Comparison of ENCODE assay signal across 27 cellular contexts in the genomic region with DNA sequence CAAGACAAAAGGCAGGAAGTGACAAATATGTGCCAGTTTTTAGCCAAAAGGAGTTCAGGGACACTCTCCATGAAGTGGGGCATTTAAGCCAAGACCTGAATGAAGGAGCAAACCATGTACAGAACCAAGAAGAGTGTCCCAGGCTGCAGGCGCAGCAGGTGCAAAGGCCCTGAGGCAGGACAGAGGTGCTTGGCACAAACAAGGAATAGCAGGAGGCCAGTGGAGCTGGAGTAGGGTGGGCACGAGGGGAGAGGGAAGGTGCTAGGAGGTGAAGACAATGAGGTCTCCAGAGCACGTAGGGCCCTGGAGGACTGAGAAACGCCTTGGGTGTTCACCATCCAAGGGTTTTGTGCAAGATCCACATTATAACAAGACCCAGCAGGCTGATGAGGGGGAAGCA.
"Had no signal": no experiment of that assay in that cellular context is flagged by ENCODE, and none has a peak within 500 bp of the region (broad histone marks: within the 10 kb centered on the region; RNA-seq: fewer than 3 reads in every experiment).

No MANE protein-coding gene starts in this region.

- H3K4me1 ChIP-seq: adrenal gland, breast epithelium had no signal

- H3K27ac ChIP-seq: adrenal gland, breast epithelium, SK-N-MC, WERI-Rb-1 had no signal

- H3K36me3 ChIP-seq: adrenal gland, breast epithelium, WERI-Rb-1 had no signal

- H3K4me3 ChIP-seq: adrenal gland, breast epithelium, SK-N-MC had no signal

- H3K9me3 ChIP-seq: adrenal gland, breast epithelium had no signal

- ATAC-seq: activated CD4-positive, CD25-positive, alpha-beta regulatory T cell treated with anti-CD3 and anti-CD28 coated beads, Interleukin-2, amount 50 U/mL, for 24 hours; activated CD8-positive, alpha-beta T cell treated with anti-CD3 and anti-CD28 coated beads, Interleukin-2, amount 10 ng/mL, durations not matched to agents 7 days and 5 days; Panc1; Right ventricle myocardium inferior had no signal

- H3K36me3 Mint-ChIP-seq: activated naive CD8-positive, alpha-beta T cell treated with anti-CD3 and anti-CD28 coated beads, Interleukin-2, amount 10 ng/mL, durations not matched to agents 7 days and 5 days had no signal

- DNase-seq: activated CD4-positive, alpha-beta T cell treated with anti-CD3 and anti-CD28 coated beads for 48 hours; activated CD4-positive, alpha-beta T cell treated with anti-CD3 and anti-CD28 coated beads, Interleukin-2, amount 50 U/mL, for 4 hours; activated CD8-positive, alpha-beta memory T cell treated with anti-CD3 and anti-CD28 coated beads, Interleukin-2, amount 50 U/mL, for 48 hours; activated CD8-positive, alpha-beta T cell treated with anti-CD3 and anti-CD28 coated beads, Interleukin-2, amount 10 ng/mL, durations not matched to agents 7 days and 5 days; activated naive CD4-positive, alpha-beta T cell treated with anti-CD3 and anti-CD28 coated beads, Interleukin-2, amount 50 U/mL, for 16 hours; activated naive CD8-positive, alpha-beta T cell treated with anti-CD3 and anti-CD28 coated beads, Interleukin-2, amount 10 ng/mL, durations not matched to agents 7 days and 5 days; activated T-cell treated with anti-CD3 and anti-CD28 coated beads, Interleukin-2, amount 50 U/mL, for 1 hour; adrenal gland; anterior cingulate cortex; caudate nucleus; Kasumi-1; NCI-H1105 treated with DMSO at 0.1 percent for 48 hours; NCI-H1436 treated with DMSO at 0.1 percent for 48 hours; NCI-H187; NCI-H2081; NCI-H510A treated with DMSO at 0.1 percent for 48 hours; NCI-H69; NK-92 treated with Interleukin-12 subunit alpha and Interleukin-12 subunit beta, amount 100 ng/mL, for 24 hours; OCI-M1; RPMI8226; T-helper 1 cell; WERI-Rb-1 had no signal

- H3K4me3 Mint-ChIP-seq: activated CD8-positive, alpha-beta T cell treated with anti-CD3 and anti-CD28 coated beads, Interleukin-2, amount 10 ng/mL, durations not matched to agents 7 days and 5 days; activated naive CD8-positive, alpha-beta T cell treated with anti-CD3 and anti-CD28 coated beads, Interleukin-2, amount 10 ng/mL, durations not matched to agents 7 days and 5 days had no signal

- H3K27ac Mint-ChIP-seq: activated CD8-positive, alpha-beta T cell treated with anti-CD3 and anti-CD28 coated beads, Interleukin-2, amount 10 ng/mL, durations not matched to agents 7 days and 5 days; activated naive CD8-positive, alpha-beta T cell treated with anti-CD3 and anti-CD28 coated beads, Interleukin-2, amount 10 ng/mL, durations not matched to agents 7 days and 5 days had no signal
